In genomic region chr6:41297248-41297647, GRCh38 we compare ENCODE assay signal across 3 cellular contexts. TPM values are rescaled to one million over a fixed set of nuclear protein-coding genes. Genes with fewer than 3 reads are reported as not detected.
"Had no signal": no experiment of that assay in that cellular context is flagged by ENCODE, and none has a peak within 500 bp of the region (broad histone marks: within the 10 kb centered on the region; RNA-seq: fewer than 3 reads in every experiment).

No MANE protein-coding gene starts in this region.

RNA-seq across cellular contexts. Expression of gene TREM1, which starts 10.8 kb away (rescaled TPM):
- total RNA-seq: H9, IMR-90 had no signal
- polyA plus RNA-seq: IMR-90 had no signal

RNA-seq across cellular contexts. Expression of gene NCR2, which starts 38.2 kb away (rescaled TPM):
- total RNA-seq: H9, HT-29, IMR-90 had no signal
- polyA plus RNA-seq: IMR-90 had no signal
